In the genomic region with DNA sequence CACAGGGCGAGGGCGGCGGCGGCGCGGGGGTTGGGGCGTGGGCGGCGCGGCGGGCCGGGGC, we compare ENCODE assay signal across 8 cellular contexts. TPM values are rescaled to one million over a fixed set of nuclear protein-coding genes. Genes with fewer than 3 reads are reported as not detected.
DNase-seq lines count a peak whose midpoint lies in the region; ATAC-seq and TF ChIP-seq lines count a peak whose summit lies in the region.

RTN4R (minus strand) TSS at position 30 of the 61 bp plus-strand sequence. CDS start 226 bp downstream, outside the sequence.

- H3K9me3 Mint-ChIP-seq in activated CD4-positive, alpha-beta memory T cell treated with anti-CD3 and anti-CD28 coated beads, Interleukin-2, amount 10 ng/mL, durations not matched to agents 7 days and 5 days, result no peaks in the 10 kb centered on the region
- H3K9me3 Mint-ChIP-seq in stimulated activated effector memory CD8-positive, alpha-beta T cell treated with anti-CD3 and anti-CD28 coated beads, Interleukin-12 subunit alpha, Interleukin-12 subunit beta, amount 100 ng/mL, for 72 hours, result no peaks in the 10 kb centered on the region

- no peaks in the 10 kb centered on the region for H3K27me3 ChIP-seq in HCT116 (ENCODE audit: insufficient read depth, low read length)
- 0 out of 2 replicates have a peak, but pooled peaks cover 4% of the 10 kb centered on the region for H3K27me3 ChIP-seq in iPS-20b (ENCODE audit: insufficient read depth, low read length)

- H3K36me3 ChIP-seq in HCT116 (ENCODE audit: control insufficient read depth in 1 of 2, insufficient read depth in 2 of 2, low read length in 2 of 2) (no peaks in the 10 kb centered on the region), iPS-20b (ENCODE audit: insufficient read depth, low read depth, low read length) (no peaks in the 10 kb centered on the region)

- peak within 1 kb of the TSS; percentile 63 for H3K4me3 Mint-ChIP-seq in activated CD4-positive, alpha-beta memory T cell treated with anti-CD3 and anti-CD28 coated beads, Interleukin-2, amount 10 ng/mL, durations not matched to agents 7 days and 5 days
- H3K4me3 Mint-ChIP-seq in stimulated activated effector memory CD8-positive, alpha-beta T cell treated with anti-CD3 and anti-CD28 coated beads, Interleukin-12 subunit alpha, Interleukin-12 subunit beta, amount 100 ng/mL, for 72 hours, result peak within 1 kb of the TSS; percentile 60

- H3K4me3 ChIP-seq in HCT116 (replicated peaks in 1 of 2; ENCODE audit: low read depth in 1 of 2, low read length in 2 of 2), result peak within 1 kb of the TSS; percentile 50 to 62
- H3K4me3 ChIP-seq in iPS-20b (ENCODE audit: low read length), result peak within 1 kb of the TSS; percentile 66

- intact Hi-C loops in HCT116 (cut with micrococcal nuclease), result no loop called here

- no peaks in the 10 kb centered on the region for H3K36me3 Mint-ChIP-seq in activated CD4-positive, alpha-beta memory T cell treated with anti-CD3 and anti-CD28 coated beads, Interleukin-2, amount 10 ng/mL, durations not matched to agents 7 days and 5 days (ENCODE audit: low read depth)
- no peaks in the 10 kb centered on the region for H3K36me3 Mint-ChIP-seq in stimulated activated effector memory CD8-positive, alpha-beta T cell treated with anti-CD3 and anti-CD28 coated beads, Interleukin-12 subunit alpha, Interleukin-12 subunit beta, amount 100 ng/mL, for 72 hours

- H3K9ac ChIP-seq in HCT116 (ENCODE audit: low read length) (peak within 1 kb of the TSS; percentile 53), iPS-20b (ENCODE audit: low read depth, low read length) (peak within 1 kb of the TSS; percentile 85; the same call in 1 of the 2 replicates)

- BruUV-seq in HCT116 (replicated peaks; lab: Mats Ljungman, UMichigan), result no TSS peak

- peaks cover 3% of the 10 kb centered on the region for H3K27me3 Mint-ChIP-seq in activated CD4-positive, alpha-beta memory T cell treated with anti-CD3 and anti-CD28 coated beads, Interleukin-2, amount 10 ng/mL, durations not matched to agents 7 days and 5 days

- no peak for ATAC-seq in HCT116
- ATAC-seq in stimulated activated effector memory CD8-positive, alpha-beta T cell treated with anti-CD3 and anti-CD28 coated beads, Interleukin-12 subunit alpha, Interleukin-12 subunit beta, amount 100 ng/mL, for 72 hours, result no peak
- ATAC-seq in HG03108 (IDR thresholded peaks at IDR 0.05; ENCODE audit: unreplicated experiment), result no peak

- H2AFZ ChIP-seq in HCT116 (ENCODE audit: low read depth, low read length, poor library complexity, severe bottlenecking), result no peak within 1 kb of the TSS

- H4K20me1 ChIP-seq in HCT116 (ENCODE audit: insufficient read depth), result no peaks in the 10 kb centered on the region

- H3K9me2 ChIP-seq in HCT116 (ENCODE audit: insufficient read depth), result no peaks in the 10 kb centered on the region

- no peak within 1 kb of the TSS for H3K27ac Mint-ChIP-seq in activated CD4-positive, alpha-beta memory T cell treated with anti-CD3 and anti-CD28 coated beads, Interleukin-2, amount 10 ng/mL, durations not matched to agents 7 days and 5 days
- H3K27ac Mint-ChIP-seq in stimulated activated effector memory CD8-positive, alpha-beta T cell treated with anti-CD3 and anti-CD28 coated beads, Interleukin-12 subunit alpha, Interleukin-12 subunit beta, amount 100 ng/mL, for 72 hours, result no peak within 1 kb of the TSS

- H3K27ac ChIP-seq in HCT116 (ENCODE audit: low read depth, low read length) (peak within 1 kb of the TSS; percentile 61), iPS-20b (ENCODE audit: low read length) (no peak within 1 kb of the TSS)

- POLR2A ChIA-PET in HCT116 (lab: Charles Lee), result no interaction called here
- POLR2A ChIA-PET in activated CD4-positive, alpha-beta memory T cell treated with anti-CD3 and anti-CD28 coated beads, Interleukin-2, amount 10 ng/mL, durations not matched to agents 7 days and 5 days (lab: Charles Lee), result no interaction called here

- H3K79me2 ChIP-seq in HCT116 (ENCODE audit: insufficient read depth, low read length), result 0 out of 2 replicates have a peak, but pooled peaks cover 4% of the 10 kb centered on the region

- no peak for TF ChIP-seq CTCF in HCT116 (IDR thresholded peaks at IDR 0.05 in 2 of 3, conservative IDR thresholded peaks at IDR 0.05 in 1 of 3; ENCODE audit: borderline replicate concordance in 1 of 3, insufficient read depth in 1 of 3, low read depth in 2 of 3, low read length in 2 of 3)

- DNase-seq in HCT116 (ENCODE audit: low read depth, low spot score) (no peak), NK-92 (lab: John Stamatoyannopoulos, UW; ENCODE audit: unreplicated experiment) (no peak), pons (ENCODE audit: low spot score) (no peak)
- no peak for DNase-seq in activated CD4-positive, alpha-beta memory T cell treated with anti-CD3 and anti-CD28 coated beads, Interleukin-2, amount 10 ng/mL, durations not matched to agents 7 days and 5 days
- no peak for DNase-seq in stimulated activated effector memory CD8-positive, alpha-beta T cell treated with anti-CD3 and anti-CD28 coated beads, Interleukin-12 subunit alpha, Interleukin-12 subunit beta, amount 100 ng/mL, for 72 hours (ENCODE audit: low spot score in 2 of 2)
- DNase-seq in stimulated activated naive CD4-positive, alpha-beta T cell treated with Interleukin-2 at 50 U/mL for 16 hours (lab: John Stamatoyannopoulos, UW), result no peak

- CTCF ChIA-PET in HCT116 (lab: Charles Lee), result no interaction called here
- CTCF ChIA-PET in activated CD4-positive, alpha-beta memory T cell treated with anti-CD3 and anti-CD28 coated beads, Interleukin-2, amount 10 ng/mL, durations not matched to agents 7 days and 5 days (lab: Charles Lee), result no interaction called here

- TF ChIP-seq RAD21 in HCT116 (IDR thresholded peaks at IDR 0.05; ENCODE audit: low read depth), result no peak

- H3K4me2 ChIP-seq in HCT116 (ENCODE audit: low read length), result peak within 1 kb of the TSS; percentile 87

- peaks cover 10 to 15% of the 10 kb centered on the region in 2 experiments; a peak in 3 of 4 replicates for H3K4me1 ChIP-seq in HCT116 (ENCODE audit: control insufficient read depth in 1 of 2, insufficient read depth in 2 of 2, low read length in 2 of 2)
- H3K4me1 ChIP-seq in iPS-20b (ENCODE audit: insufficient read depth, low read length), result no peaks in the 10 kb centered on the region

- TF ChIP-seq POLR2A in HCT116 (IDR thresholded peaks at IDR 0.05; ENCODE audit: borderline replicate concordance, extremely low read depth, insufficient read depth, insufficient read length), result no peak

- peaks cover 4% of the 10 kb centered on the region for H3K4me1 Mint-ChIP-seq in activated CD4-positive, alpha-beta memory T cell treated with anti-CD3 and anti-CD28 coated beads, Interleukin-2, amount 10 ng/mL, durations not matched to agents 7 days and 5 days
- peaks cover 10% of the 10 kb centered on the region for H3K4me1 Mint-ChIP-seq in stimulated activated effector memory CD8-positive, alpha-beta T cell treated with anti-CD3 and anti-CD28 coated beads, Interleukin-12 subunit alpha, Interleukin-12 subunit beta, amount 100 ng/mL, for 72 hours

- no peaks in the 10 kb centered on the region for H3K9me3 ChIP-seq in HCT116 (ENCODE audit: control insufficient read depth in 1 of 2, insufficient read depth in 1 of 2, low read depth in 1 of 2, low read length in 2 of 2)
- no peaks in the 10 kb centered on the region for H3K9me3 ChIP-seq in iPS-20b (ENCODE audit: insufficient read depth, low read depth, low read length)

- RAD21 ChIA-PET in HCT116 (lab: Charles Lee; ENCODE audit: low non-redundant PET in 1 of 2, low total read pairs in 2 of 2, uncharacterized antibody in 2 of 2, unreplicated experiment in 2 of 2), result no interaction called here

TF ChIP-seq in HCT116, 20 proteins besides CTCF, POLR2A, EP300 and RAD21:
- TF ChIP-seq JUND (IDR thresholded peaks at IDR 0.05), result no peak

RNA-seq across cellular contexts. Expression of gene RTN4R, which starts in this region (rescaled TPM):
- 19.0 TPM for total RNA-seq in HCT116 (2021; ENCODE audit: unreplicated experiment)
- 20.5 and 27.1 TPM in 2 replicates for polyA plus RNA-seq in HCT116 (2012)
- total RNA-seq in activated CD4-positive, alpha-beta memory T cell treated with anti-CD3 and anti-CD28 coated beads, Interleukin-2, amount 10 ng/mL, durations not matched to agents 7 days and 5 days, result 1 to 10 TPM; 2.3 to 3.1 TPM
